1 cellular context compared by ENCODE assay signal in the genomic region with DNA sequence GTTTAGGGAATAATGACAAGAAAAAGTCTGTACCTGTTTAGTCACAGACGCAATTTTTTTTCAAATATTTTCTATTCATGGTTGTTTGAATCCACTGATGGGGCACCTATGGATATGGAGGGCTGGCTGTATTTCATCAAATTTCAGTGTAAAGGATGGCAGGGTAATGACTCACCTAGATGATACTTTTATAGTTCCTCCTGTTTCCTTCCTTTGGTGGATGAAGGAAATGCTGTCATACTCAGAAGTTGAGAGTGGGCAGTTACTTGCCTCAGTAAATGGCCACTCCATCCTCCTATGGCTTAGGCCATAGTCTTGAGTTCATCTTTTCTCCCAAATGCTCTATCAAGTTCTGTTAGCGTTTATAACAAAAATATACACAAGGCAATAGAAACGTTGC.
TF ChIP-seq lines count a peak whose summit lies in the region.

No MANE protein-coding gene starts in this region.

TF ChIP-seq in SK-N-SH treated with all-trans-retinoic acid at 6 μM for 48 hours, 23 proteins besides CTCF, POLR2A, EP300 and RAD21 (continued from another document):
- TF ChIP-seq, protein P1, sequence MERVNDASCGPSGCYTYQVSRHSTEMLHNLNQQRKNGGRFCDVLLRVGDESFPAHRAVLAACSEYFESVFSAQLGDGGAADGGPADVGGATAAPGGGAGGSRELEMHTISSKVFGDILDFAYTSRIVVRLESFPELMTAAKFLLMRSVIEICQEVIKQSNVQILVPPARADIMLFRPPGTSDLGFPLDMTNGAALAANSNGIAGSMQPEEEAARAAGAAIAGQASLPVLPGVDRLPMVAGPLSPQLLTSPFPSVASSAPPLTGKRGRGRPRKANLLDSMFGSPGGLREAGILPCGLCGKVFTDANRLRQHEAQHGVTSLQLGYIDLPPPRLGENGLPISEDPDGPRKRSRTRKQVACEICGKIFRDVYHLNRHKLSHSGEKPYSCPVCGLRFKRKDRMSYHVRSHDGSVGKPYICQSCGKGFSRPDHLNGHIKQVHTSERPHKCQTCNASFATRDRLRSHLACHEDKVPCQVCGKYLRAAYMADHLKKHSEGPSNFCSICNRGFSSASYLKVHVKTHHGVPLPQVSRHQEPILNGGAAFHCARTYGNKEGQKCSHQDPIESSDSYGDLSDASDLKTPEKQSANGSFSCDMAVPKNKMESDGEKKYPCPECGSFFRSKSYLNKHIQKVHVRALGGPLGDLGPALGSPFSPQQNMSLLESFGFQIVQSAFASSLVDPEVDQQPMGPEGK (CRISPR knock-in tag; IDR thresholded peaks at IDR 0.05; ENCODE audit: borderline replicate concordance) = no peak
- TF ChIP-seq, protein P2, sequence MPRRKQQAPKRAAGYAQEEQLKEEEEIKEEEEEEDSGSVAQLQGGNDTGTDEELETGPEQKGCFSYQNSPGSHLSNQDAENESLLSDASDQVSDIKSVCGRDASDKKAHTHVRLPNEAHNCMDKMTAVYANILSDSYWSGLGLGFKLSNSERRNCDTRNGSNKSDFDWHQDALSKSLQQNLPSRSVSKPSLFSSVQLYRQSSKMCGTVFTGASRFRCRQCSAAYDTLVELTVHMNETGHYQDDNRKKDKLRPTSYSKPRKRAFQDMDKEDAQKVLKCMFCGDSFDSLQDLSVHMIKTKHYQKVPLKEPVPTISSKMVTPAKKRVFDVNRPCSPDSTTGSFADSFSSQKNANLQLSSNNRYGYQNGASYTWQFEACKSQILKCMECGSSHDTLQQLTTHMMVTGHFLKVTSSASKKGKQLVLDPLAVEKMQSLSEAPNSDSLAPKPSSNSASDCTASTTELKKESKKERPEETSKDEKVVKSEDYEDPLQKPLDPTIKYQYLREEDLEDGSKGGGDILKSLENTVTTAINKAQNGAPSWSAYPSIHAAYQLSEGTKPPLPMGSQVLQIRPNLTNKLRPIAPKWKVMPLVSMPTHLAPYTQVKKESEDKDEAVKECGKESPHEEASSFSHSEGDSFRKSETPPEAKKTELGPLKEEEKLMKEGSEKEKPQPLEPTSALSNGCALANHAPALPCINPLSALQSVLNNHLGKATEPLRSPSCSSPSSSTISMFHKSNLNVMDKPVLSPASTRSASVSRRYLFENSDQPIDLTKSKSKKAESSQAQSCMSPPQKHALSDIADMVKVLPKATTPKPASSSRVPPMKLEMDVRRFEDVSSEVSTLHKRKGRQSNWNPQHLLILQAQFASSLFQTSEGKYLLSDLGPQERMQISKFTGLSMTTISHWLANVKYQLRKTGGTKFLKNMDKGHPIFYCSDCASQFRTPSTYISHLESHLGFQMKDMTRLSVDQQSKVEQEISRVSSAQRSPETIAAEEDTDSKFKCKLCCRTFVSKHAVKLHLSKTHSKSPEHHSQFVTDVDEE (CRISPR knock-in tag; IDR thresholded peaks at IDR 0.05) = no peak
- no peak for TF ChIP-seq ZNF8 (CRISPR knock-in tag; IDR thresholded peaks at IDR 0.05)
- TF ChIP-seq, protein P3, sequence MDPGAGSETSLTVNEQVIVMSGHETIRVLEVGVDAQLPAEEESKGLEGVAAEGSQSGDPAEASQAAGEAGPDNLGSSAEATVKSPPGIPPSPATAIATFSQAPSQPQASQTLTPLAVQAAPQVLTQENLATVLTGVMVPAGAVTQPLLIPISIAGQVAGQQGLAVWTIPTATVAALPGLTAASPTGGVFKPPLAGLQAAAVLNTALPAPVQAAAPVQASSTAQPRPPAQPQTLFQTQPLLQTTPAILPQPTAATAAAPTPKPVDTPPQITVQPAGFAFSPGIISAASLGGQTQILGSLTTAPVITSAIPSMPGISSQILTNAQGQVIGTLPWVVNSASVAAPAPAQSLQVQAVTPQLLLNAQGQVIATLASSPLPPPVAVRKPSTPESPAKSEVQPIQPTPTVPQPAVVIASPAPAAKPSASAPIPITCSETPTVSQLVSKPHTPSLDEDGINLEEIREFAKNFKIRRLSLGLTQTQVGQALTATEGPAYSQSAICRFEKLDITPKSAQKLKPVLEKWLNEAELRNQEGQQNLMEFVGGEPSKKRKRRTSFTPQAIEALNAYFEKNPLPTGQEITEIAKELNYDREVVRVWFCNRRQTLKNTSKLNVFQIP (CRISPR knock-in tag; IDR thresholded peaks at IDR 0.05; ENCODE audit: borderline replicate concordance, low read depth) = no peak
